ENCODE assay signal across 11 cellular contexts in the genomic region with DNA sequence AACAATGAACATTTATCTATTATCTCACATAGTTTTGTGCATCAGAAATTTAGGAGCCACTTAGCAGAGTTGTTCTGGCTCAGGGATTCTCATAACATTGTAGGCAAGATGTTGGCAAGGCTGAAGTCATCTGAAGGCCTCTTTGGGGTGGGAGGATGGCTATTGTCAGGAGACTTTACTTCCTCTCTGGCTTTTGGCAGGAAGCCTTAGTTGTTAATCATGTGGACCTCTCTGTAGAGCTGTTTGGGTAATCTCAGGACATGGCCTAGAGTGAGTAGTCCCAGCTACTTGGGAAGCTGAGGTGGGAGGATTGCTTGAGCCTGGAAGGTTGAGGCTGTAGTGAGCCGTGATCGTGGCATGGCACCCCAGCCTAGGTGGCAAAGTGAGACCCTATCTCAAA. TPM values are rescaled to one million over a fixed set of nuclear protein-coding genes. Genes with fewer than 3 reads are reported as not detected.
DNase-seq lines count a peak whose midpoint lies in the region; ATAC-seq and TF ChIP-seq lines count a peak whose summit lies in the region.
"Had no signal": no experiment of that assay in that cellular context is flagged by ENCODE, and none has a peak within 500 bp of the region (broad histone marks: within the 10 kb centered on the region; RNA-seq: fewer than 3 reads in every experiment).

No MANE protein-coding gene starts in this region.

- no peaks in the 10 kb centered on the region; the same call in 1 of the 2 replicates for H3K9me3 Mint-ChIP-seq in HFFc6
- H3K9me3 Mint-ChIP-seq in T-helper 2 cell treated with Interferon-gamma antibody and Interleukin-4, amounts not matched to agents 5 μg/mL and 100 μg/mL, for 36 hours: no peaks in the 10 kb centered on the region

- no peaks in the 10 kb centered on the region for H3K4me1 ChIP-seq in neuronal stem cell (ENCODE audit: control insufficient read depth in 2 of 2, insufficient read depth in 1 of 2, low read depth in 1 of 2, low read length in 2 of 2)

- H2AFZ ChIP-seq in neuronal stem cell (ENCODE audit: low read length): no peak overlapping the region

- H3K79me1 ChIP-seq in neuronal stem cell (ENCODE audit: low read depth, low read length): peaks cover 2% of the 10 kb centered on the region

- TF ChIP-seq CTCF in HFFc6 (IDR thresholded peaks at IDR 0.05): no peak
- TF ChIP-seq CTCF in fibroblast of villous mesenchyme (IDR thresholded peaks at IDR 0.05; ENCODE audit: insufficient read depth, low read depth, low read length): no peak

- no peak overlapping the region for H3K14ac ChIP-seq in neuronal stem cell (ENCODE audit: low read length)

- H3K4me3 Mint-ChIP-seq in HFFc6: no peak overlapping the region; the same call in 1 of the 2 replicates
- no peak overlapping the region for H3K4me3 Mint-ChIP-seq in T-helper 2 cell treated with Interferon-gamma antibody and Interleukin-4, amounts not matched to agents 5 μg/mL and 100 μg/mL, for 36 hours
- H3K4me3 Mint-ChIP-seq: IgD-negative memory B cell had no signal

- H3K9ac ChIP-seq in neuronal stem cell (ENCODE audit: low read depth, low read length, poor library complexity): no peak overlapping the region

- H2BK120ac ChIP-seq in neuronal stem cell (ENCODE audit: low read depth, low read length): no peak overlapping the region

- H2BK5ac ChIP-seq in neuronal stem cell (ENCODE audit: low read length): no peak overlapping the region

- no peak overlapping the region for H2BK15ac ChIP-seq in neuronal stem cell (ENCODE audit: low read length)

- H3K23ac ChIP-seq in neuronal stem cell (ENCODE audit: low read depth, low read length, poor library complexity): no peak overlapping the region

- H3K4me3 ChIP-seq in fibroblast of villous mesenchyme (ENCODE audit: low read depth, low read length) (no peak overlapping the region), neuronal stem cell (ENCODE audit: low read length in 2 of 2) (no peak overlapping the region)

- H2BK12ac ChIP-seq in neuronal stem cell (ENCODE audit: low read length): no peak overlapping the region

- no peak overlapping the region for H4K91ac ChIP-seq in neuronal stem cell (ENCODE audit: low read depth, low read length, poor library complexity)

- no peak overlapping the region for H3K18ac ChIP-seq in neuronal stem cell (ENCODE audit: low read length)

- no peaks in the 10 kb centered on the region for H3K9me3 ChIP-seq in neuronal stem cell (replicated peaks in 1 of 2; ENCODE audit: control insufficient read depth in 2 of 2, insufficient read depth in 1 of 2, low read depth in 1 of 2, low read length in 2 of 2)

- peak overlapping the region; percentile 78 for H3K27ac Mint-ChIP-seq in HFFc6
- no peak overlapping the region for H3K27ac Mint-ChIP-seq in T-helper 2 cell treated with Interferon-gamma antibody and Interleukin-4, amounts not matched to agents 5 μg/mL and 100 μg/mL, for 36 hours
- H3K27ac Mint-ChIP-seq: IgD-negative memory B cell had no signal

- no peak overlapping the region for H3K4me2 ChIP-seq in neuronal stem cell (ENCODE audit: insufficient read depth, low read length, poor library complexity, severe bottlenecking)

- no peak overlapping the region for H2AK5ac ChIP-seq in neuronal stem cell (ENCODE audit: low read depth, low read length)

- no CpG with 5 or more reads among the region's 2 CpGs for WGBS in neuronal stem cell (ENCODE audit: extremely low coverage in 2 of 2, insufficient read length in 2 of 2, insufficient replicate concordance in 1 of 2), 2 donors

- peaks cover 38% of the 10 kb centered on the region for H3K4me1 Mint-ChIP-seq in HFFc6 (ENCODE audit: low read depth)
- H3K4me1 Mint-ChIP-seq in T-helper 2 cell treated with Interferon-gamma antibody and Interleukin-4, amounts not matched to agents 5 μg/mL and 100 μg/mL, for 36 hours (ENCODE audit: low read depth): no peaks in the 10 kb centered on the region
- H3K4me1 Mint-ChIP-seq: IgD-negative memory B cell had no signal

- no peaks in the 10 kb centered on the region for H3K27me3 Mint-ChIP-seq in HFFc6 (ENCODE audit: insufficient read depth)
- H3K27me3 Mint-ChIP-seq in T-helper 2 cell treated with Interferon-gamma antibody and Interleukin-4, amounts not matched to agents 5 μg/mL and 100 μg/mL, for 36 hours (ENCODE audit: low read depth): no peaks in the 10 kb centered on the region

- no peaks in the 10 kb centered on the region for H3K36me3 ChIP-seq in neuronal stem cell (replicated peaks in 1 of 2; ENCODE audit: control insufficient read depth in 2 of 2, insufficient read depth in 2 of 2, low read length in 2 of 2)

- H4K8ac ChIP-seq in neuronal stem cell (ENCODE audit: low read depth, low read length): no peak overlapping the region

- DNase-seq in HFFc6: peak; percentile 73
- DNase-seq in fibroblast of villous mesenchyme (ENCODE audit: low read depth): peak; percentile 80
- DNase-seq in renal cortical epithelial cell (ENCODE audit: low read depth): peak; percentile 88
- no peak for DNase-seq in T-helper 2 cell treated with Interferon-gamma antibody and Interleukin-4, amounts not matched to agents 5 μg/mL and 100 μg/mL, for 36 hours (ENCODE audit: low spot score)
- DNase-seq in neuronal stem cell (ENCODE audit: low spot score): no peak
- DNase-seq: activated T-cell treated with anti-CD3 and anti-CD28 coated beads, Interleukin-2, amount 50 U/mL, for 1 hour; SHP77 treated with DMSO at 0.1 percent for 48 hours had no signal

- peaks cover 14% of the 10 kb centered on the region for H3K36me3 Mint-ChIP-seq in HFFc6 (ENCODE audit: low read depth)
- no peaks in the 10 kb centered on the region for H3K36me3 Mint-ChIP-seq in T-helper 2 cell treated with Interferon-gamma antibody and Interleukin-4, amounts not matched to agents 5 μg/mL and 100 μg/mL, for 36 hours (ENCODE audit: low read depth)
- H3K36me3 Mint-ChIP-seq: IgD-negative memory B cell had no signal

- H3K4ac ChIP-seq in neuronal stem cell (ENCODE audit: low read length): no peak overlapping the region

- no peaks in the 10 kb centered on the region for H3K27me3 ChIP-seq in neuronal stem cell (ENCODE audit: control insufficient read depth in 3 of 3, insufficient read depth in 3 of 3, low read depth in 1 of 3, low read length in 3 of 3)

- H3K27ac ChIP-seq in neuronal stem cell (replicated peaks; ENCODE audit: low read length): no peak overlapping the region

- ATAC-seq in SK-N-SH treated with all-trans-retinoic acid at 6 μM for 48 hours (peak; percentile 40), HG03175 (IDR thresholded peaks at IDR 0.05; ENCODE audit: unreplicated experiment) (no peak), HG03196 (IDR thresholded peaks at IDR 0.05; ENCODE audit: unreplicated experiment) (no peak)

TF ChIP-seq in SK-N-SH treated with all-trans-retinoic acid at 6 μM for 48 hours, 23 proteins besides CTCF, POLR2A, EP300 and RAD21:
- TF ChIP-seq ZFP3 (CRISPR knock-in tag; IDR thresholded peaks at IDR 0.05) (no peak), OSR1 (CRISPR knock-in tag; IDR thresholded peaks at IDR 0.05) (no peak), ZNF565 (CRISPR knock-in tag; conservative IDR thresholded peaks at IDR 0.05; ENCODE audit: low read depth) (no peak), PPARA (CRISPR knock-in tag; IDR thresholded peaks at IDR 0.05; ENCODE audit: borderline replicate concordance) (no peak), ARNTL (CRISPR knock-in tag; IDR thresholded peaks at IDR 0.05; ENCODE audit: borderline replicate concordance, low read depth) (no peak), ZFP30 (CRISPR knock-in tag; IDR thresholded peaks at IDR 0.05) (no peak)
- TF ChIP-seq, protein P1, sequence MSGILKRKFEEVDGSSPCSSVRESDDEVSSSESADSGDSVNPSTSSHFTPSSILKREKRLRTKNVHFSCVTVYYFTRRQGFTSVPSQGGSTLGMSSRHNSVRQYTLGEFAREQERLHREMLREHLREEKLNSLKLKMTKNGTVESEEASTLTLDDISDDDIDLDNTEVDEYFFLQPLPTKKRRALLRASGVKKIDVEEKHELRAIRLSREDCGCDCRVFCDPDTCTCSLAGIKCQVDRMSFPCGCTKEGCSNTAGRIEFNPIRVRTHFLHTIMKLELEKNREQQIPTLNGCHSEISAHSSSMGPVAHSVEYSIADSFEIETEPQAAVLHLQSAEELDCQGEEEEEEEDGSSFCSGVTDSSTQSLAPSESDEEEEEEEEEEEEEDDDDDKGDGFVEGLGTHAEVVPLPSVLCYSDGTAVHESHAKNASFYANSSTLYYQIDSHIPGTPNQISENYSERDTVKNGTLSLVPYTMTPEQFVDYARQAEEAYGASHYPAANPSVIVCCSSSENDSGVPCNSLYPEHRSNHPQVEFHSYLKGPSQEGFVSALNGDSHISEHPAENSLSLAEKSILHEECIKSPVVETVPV (CRISPR knock-in tag; IDR thresholded peaks at IDR 0.05): no peak
- TF ChIP-seq, protein P2, sequence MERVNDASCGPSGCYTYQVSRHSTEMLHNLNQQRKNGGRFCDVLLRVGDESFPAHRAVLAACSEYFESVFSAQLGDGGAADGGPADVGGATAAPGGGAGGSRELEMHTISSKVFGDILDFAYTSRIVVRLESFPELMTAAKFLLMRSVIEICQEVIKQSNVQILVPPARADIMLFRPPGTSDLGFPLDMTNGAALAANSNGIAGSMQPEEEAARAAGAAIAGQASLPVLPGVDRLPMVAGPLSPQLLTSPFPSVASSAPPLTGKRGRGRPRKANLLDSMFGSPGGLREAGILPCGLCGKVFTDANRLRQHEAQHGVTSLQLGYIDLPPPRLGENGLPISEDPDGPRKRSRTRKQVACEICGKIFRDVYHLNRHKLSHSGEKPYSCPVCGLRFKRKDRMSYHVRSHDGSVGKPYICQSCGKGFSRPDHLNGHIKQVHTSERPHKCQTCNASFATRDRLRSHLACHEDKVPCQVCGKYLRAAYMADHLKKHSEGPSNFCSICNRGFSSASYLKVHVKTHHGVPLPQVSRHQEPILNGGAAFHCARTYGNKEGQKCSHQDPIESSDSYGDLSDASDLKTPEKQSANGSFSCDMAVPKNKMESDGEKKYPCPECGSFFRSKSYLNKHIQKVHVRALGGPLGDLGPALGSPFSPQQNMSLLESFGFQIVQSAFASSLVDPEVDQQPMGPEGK (CRISPR knock-in tag; IDR thresholded peaks at IDR 0.05; ENCODE audit: borderline replicate concordance): no peak

RNA-seq across cellular contexts. Expression of a gene that starts 40.2 kb away (rescaled TPM):
- total RNA-seq in HFFc6 (2021; fragmentation: NEBNext Ultra II Directional; extraction: Animal tissue kit (Norgen Biotek cat#: 25700)): 10 to 100 TPM; 21.2 to 30.7 (median 24.4) TPM
- total RNA-seq in fibroblast of villous mesenchyme (30.9 and 40.6 TPM in 2 replicates), renal cortical epithelial cell (11.3 and 28.6 TPM in 2 replicates)
- 7.1 TPM for polyA plus RNA-seq in neuronal stem cell (2013, experiment 1 of 2)
- polyA plus RNA-seq in neuronal stem cell (2013, experiment 2 of 2): 7.1 TPM

Comparison
In these comparisons a context has a peak if more than half of its experiments do, and no peak if none do; other contexts are left out.
1. DNase-seq: peak in HFFc6 (single experiment), fibroblast of villous mesenchyme (single experiment) and renal cortical epithelial cell (single experiment); none in T-helper 2 cell treated with Interferon-gamma antibody and Interleukin-4, amounts not matched to agents 5 μg/mL and 100 μg/mL, for 36 hours (single experiment) and neuronal stem cell (single experiment).